8 cellular contexts compared by ENCODE assay signal in genomic region chr17:59220328-59221158, GRCh38.
DNase-seq lines count a peak whose midpoint lies in the region; ATAC-seq and TF ChIP-seq lines count a peak whose summit lies in the region.

Gene GDPD1, plus strand, starts transcription at chr17:59220511. Its CDS starts 99 bp downstream, at chr17:59220610.

- H3K27ac ChIP-seq in C4-2B (peak within 1 kb of the TSS; percentile 95), coronary artery (peak within 1 kb of the TSS; percentile 52 to 81)

- ATAC-seq in GM19324 (IDR thresholded peaks at IDR 0.05; ENCODE audit: low FRiP score, unreplicated experiment) (peak; percentile 99), HG03460 (IDR thresholded peaks at IDR 0.05; ENCODE audit: unreplicated experiment) (peak; percentile 95)

- peak within 1 kb of the TSS; percentile 98 for H3K4me3 ChIP-seq in coronary artery

- DNase-seq in NCI-H524 (lab: John Stamatoyannopoulos, UW) (peak; percentile 95 to 98), coronary artery (ENCODE audit: low spot score) (peak; percentile 91), left kidney (ENCODE audit: low read depth, low spot score) (peak; percentile 99)
- peak; percentile 99 for DNase-seq in activated CD4-positive, alpha-beta T cell treated with anti-CD3 and anti-CD28 coated beads for 48 hours
- peak; percentile 98 for DNase-seq in stimulated activated CD4-positive, alpha-beta T cell treated with anti-CD3 and anti-CD28 coated beads, Interleukin-1b, Interleukin-23, amount 100 ng/mL, for 48 hours

- TF ChIP-seq CTCF in C4-2B (conservative IDR thresholded peaks at IDR 0.05), result peak; percentile 95
- peak; percentile 73 for TF ChIP-seq CTCF in coronary artery (IDR thresholded peaks at IDR 0.05)

Comparison
In these comparisons a context has a peak if more than half of its experiments do, and no peak if none do; other contexts are left out.
1. Peak in every context shown above with its lines: DNase-seq, ATAC-seq, H3K4me3 ChIP-seq and H3K27ac ChIP-seq.